1 cellular context compared by ENCODE assay signal in the genomic region with DNA sequence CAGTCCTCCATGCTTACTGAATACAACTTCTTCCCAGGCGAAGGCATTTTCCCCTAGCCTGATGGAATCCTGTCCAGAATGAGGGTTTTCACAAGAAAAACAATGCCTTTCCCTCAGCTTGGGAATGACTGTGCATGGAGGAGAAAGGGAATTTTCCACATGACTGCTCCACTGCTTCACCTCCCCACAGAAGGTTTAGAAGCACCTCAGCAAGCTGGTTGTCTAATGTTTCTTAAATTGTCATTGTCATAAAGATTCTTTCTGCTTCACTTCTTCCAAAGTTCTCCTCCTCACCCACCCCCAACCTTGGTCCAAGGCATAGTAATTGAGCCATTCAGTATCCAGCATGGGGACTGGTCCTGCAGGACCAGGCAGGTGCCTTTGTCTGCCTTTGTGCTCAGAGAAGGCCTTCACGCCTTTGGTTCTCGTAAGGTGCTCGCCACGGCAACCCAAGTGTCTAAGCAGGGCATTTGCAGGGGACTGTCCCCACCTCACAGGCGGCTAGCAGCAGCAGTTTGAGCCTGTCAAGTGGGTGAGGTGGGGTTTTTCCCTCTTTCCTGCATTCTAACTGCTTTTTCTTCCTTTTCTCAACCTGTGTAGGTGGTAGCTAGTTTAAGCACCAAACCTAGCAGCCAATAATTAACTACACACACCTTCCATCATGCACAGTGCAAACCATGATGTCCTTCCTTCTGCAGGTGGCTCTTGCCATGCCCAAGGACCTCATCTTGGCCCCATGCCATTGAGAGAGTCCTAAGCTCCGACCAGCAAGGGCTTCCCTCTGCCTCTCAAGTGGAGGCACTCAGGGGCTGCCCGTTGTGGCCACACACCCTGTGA.
TF ChIP-seq lines count a peak whose summit lies in the region.

No MANE protein-coding gene starts in this region.

TF ChIP-seq in GM12878, 131 proteins besides CTCF, POLR2A, EP300 and RAD21 (continued from another document and continues in another):
- TF ChIP-seq, protein P1, sequence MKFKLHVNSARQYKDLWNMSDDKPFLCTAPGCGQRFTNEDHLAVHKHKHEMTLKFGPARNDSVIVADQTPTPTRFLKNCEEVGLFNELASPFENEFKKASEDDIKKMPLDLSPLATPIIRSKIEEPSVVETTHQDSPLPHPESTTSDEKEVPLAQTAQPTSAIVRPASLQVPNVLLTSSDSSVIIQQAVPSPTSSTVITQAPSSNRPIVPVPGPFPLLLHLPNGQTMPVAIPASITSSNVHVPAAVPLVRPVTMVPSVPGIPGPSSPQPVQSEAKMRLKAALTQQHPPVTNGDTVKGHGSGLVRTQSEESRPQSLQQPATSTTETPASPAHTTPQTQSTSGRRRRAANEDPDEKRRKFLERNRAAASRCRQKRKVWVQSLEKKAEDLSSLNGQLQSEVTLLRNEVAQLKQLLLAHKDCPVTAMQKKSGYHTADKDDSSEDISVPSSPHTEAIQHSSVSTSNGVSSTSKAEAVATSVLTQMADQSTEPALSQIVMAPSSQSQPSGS (IDR thresholded peaks at IDR 0.05; ENCODE audit: low read length), result peak; percentile 71; the same call in 1 of the 2 replicates
- TF ChIP-seq MYB (IDR thresholded peaks at IDR 0.05; ENCODE audit: borderline replicate concordance, low read depth, low read length), result peak; percentile 84
- TF ChIP-seq BACH1 (IDR thresholded peaks at IDR 0.05; ENCODE audit: borderline replicate concordance), result peak; percentile 51; the same call in 1 of the 2 replicates
- TF ChIP-seq MTA2 (IDR thresholded peaks at IDR 0.05; ENCODE audit: low read depth), result peak; percentile 89
- TF ChIP-seq IKZF1 (conservative IDR thresholded peaks at IDR 0.05), result peak; percentile 93
- no peak for TF ChIP-seq JUND (IDR thresholded peaks at IDR 0.05; ENCODE audit: low read depth, low read length)
- peak; percentile 87 for TF ChIP-seq HDGF (IDR thresholded peaks at IDR 0.05)
- TF ChIP-seq, protein P2, sequence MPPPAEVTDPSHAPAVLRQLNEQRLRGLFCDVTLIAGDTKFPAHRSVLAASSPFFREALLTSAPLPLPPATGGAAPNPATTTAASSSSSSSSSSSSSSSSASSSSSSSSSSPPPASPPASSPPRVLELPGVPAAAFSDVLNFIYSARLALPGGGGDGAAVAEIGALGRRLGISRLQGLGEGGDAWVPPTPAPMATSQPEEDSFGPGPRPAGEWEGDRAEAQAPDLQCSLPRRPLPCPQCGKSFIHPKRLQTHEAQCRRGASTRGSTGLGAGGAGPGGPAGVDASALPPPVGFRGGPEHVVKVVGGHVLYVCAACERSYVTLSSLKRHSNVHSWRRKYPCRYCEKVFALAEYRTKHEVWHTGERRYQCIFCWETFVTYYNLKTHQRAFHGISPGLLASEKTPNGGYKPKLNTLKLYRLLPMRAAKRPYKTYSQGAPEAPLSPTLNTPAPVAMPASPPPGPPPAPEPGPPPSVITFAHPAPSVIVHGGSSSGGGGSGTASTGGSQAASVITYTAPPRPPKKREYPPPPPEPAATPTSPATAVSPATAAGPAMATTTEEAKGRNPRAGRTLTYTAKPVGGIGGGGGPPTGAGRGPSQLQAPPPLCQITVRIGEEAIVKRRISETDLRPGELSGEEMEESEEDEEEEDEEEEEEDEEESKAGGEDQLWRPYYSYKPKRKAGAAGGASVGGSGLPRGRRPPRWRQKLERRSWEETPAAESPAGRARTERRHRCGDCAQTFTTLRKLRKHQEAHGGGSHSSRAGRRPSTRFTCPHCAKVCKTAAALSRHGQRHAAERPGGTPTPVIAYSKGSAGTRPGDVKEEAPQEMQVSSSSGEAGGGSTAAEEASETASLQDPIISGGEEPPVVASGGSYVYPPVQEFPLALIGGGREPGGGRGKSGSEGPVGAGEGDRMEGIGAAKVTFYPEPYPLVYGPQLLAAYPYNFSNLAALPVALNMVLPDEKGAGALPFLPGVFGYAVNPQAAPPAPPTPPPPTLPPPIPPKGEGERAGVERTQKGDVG (CRISPR knock-in tag; IDR thresholded peaks at IDR 0.05), result no peak
- TF ChIP-seq, protein P3, sequence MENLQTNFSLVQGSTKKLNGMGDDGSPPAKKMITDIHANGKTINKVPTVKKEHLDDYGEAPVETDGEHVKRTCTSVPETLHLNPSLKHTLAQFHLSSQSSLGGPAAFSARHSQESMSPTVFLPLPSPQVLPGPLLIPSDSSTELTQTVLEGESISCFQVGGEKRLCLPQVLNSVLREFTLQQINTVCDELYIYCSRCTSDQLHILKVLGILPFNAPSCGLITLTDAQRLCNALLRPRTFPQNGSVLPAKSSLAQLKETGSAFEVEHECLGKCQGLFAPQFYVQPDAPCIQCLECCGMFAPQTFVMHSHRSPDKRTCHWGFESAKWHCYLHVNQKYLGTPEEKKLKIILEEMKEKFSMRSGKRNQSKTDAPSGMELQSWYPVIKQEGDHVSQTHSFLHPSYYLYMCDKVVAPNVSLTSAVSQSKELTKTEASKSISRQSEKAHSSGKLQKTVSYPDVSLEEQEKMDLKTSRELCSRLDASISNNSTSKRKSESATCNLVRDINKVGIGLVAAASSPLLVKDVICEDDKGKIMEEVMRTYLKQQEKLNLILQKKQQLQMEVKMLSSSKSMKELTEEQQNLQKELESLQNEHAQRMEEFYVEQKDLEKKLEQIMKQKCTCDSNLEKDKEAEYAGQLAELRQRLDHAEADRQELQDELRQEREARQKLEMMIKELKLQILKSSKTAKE (IDR thresholded peaks at IDR 0.05; ENCODE audit: low read depth, poor library complexity, severe bottlenecking), result peak; percentile 81
- no peak for TF ChIP-seq RAD51 (IDR thresholded peaks at IDR 0.05)
- TF ChIP-seq, protein P4, sequence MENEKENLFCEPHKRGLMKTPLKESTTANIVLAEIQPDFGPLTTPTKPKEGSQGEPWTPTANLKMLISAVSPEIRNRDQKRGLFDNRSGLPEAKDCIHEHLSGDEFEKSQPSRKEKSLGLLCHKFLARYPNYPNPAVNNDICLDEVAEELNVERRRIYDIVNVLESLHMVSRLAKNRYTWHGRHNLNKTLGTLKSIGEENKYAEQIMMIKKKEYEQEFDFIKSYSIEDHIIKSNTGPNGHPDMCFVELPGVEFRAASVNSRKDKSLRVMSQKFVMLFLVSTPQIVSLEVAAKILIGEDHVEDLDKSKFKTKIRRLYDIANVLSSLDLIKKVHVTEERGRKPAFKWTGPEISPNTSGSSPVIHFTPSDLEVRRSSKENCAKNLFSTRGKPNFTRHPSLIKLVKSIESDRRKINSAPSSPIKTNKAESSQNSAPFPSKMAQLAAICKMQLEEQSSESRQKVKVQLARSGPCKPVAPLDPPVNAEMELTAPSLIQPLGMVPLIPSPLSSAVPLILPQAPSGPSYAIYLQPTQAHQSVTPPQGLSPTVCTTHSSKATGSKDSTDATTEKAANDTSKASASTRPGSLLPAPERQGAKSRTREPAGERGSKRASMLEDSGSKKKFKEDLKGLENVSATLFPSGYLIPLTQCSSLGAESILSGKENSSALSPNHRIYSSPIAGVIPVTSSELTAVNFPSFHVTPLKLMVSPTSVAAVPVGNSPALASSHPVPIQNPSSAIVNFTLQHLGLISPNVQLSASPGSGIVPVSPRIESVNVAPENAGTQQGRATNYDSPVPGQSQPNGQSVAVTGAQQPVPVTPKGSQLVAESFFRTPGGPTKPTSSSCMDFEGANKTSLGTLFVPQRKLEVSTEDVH (IDR thresholded peaks at IDR 0.05; ENCODE audit: low read depth, partially characterized antibody), result no peak
- TF ChIP-seq, protein P5, sequence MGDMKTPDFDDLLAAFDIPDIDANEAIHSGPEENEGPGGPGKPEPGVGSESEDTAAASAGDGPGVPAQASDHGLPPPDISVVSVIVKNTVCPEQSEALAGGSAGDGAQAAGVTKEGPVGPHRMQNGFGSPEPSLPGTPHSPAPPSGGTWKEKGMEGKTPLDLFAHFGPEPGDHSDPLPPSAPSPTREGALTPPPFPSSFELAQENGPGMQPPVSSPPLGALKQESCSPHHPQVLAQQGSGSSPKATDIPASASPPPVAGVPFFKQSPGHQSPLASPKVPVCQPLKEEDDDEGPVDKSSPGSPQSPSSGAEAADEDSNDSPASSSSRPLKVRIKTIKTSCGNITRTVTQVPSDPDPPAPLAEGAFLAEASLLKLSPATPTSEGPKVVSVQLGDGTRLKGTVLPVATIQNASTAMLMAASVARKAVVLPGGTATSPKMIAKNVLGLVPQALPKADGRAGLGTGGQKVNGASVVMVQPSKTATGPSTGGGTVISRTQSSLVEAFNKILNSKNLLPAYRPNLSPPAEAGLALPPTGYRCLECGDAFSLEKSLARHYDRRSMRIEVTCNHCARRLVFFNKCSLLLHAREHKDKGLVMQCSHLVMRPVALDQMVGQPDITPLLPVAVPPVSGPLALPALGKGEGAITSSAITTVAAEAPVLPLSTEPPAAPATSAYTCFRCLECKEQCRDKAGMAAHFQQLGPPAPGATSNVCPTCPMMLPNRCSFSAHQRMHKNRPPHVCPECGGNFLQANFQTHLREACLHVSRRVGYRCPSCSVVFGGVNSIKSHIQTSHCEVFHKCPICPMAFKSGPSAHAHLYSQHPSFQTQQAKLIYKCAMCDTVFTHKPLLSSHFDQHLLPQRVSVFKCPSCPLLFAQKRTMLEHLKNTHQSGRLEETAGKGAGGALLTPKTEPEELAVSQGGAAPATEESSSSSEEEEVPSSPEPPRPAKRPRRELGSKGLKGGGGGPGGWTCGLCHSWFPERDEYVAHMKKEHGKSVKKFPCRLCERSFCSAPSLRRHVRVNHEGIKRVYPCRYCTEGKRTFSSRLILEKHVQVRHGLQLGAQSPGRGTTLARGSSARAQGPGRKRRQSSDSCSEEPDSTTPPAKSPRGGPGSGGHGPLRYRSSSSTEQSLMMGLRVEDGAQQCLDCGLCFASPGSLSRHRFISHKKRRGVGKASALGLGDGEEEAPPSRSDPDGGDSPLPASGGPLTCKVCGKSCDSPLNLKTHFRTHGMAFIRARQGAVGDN (IDR thresholded peaks at IDR 0.05), result peak; percentile 70
- TF ChIP-seq CHD2 (IDR thresholded peaks at IDR 0.05; ENCODE audit: borderline replicate concordance, low read depth, low read length), result peak; percentile 65
- no peak for TF ChIP-seq NFYA (IDR thresholded peaks at IDR 0.05; ENCODE audit: borderline replicate concordance, low read depth, low read length)
- TF ChIP-seq, protein P6, sequence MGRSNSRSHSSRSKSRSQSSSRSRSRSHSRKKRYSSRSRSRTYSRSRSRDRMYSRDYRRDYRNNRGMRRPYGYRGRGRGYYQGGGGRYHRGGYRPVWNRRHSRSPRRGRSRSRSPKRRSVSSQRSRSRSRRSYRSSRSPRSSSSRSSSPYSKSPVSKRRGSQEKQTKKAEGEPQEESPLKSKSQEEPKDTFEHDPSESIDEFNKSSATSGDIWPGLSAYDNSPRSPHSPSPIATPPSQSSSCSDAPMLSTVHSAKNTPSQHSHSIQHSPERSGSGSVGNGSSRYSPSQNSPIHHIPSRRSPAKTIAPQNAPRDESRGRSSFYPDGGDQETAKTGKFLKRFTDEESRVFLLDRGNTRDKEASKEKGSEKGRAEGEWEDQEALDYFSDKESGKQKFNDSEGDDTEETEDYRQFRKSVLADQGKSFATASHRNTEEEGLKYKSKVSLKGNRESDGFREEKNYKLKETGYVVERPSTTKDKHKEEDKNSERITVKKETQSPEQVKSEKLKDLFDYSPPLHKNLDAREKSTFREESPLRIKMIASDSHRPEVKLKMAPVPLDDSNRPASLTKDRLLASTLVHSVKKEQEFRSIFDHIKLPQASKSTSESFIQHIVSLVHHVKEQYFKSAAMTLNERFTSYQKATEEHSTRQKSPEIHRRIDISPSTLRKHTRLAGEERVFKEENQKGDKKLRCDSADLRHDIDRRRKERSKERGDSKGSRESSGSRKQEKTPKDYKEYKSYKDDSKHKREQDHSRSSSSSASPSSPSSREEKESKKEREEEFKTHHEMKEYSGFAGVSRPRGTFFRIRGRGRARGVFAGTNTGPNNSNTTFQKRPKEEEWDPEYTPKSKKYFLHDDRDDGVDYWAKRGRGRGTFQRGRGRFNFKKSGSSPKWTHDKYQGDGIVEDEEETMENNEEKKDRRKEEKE (IDR thresholded peaks at IDR 0.05), result no peak
- TF ChIP-seq PAX5 (IDR thresholded peaks at IDR 0.05; ENCODE audit: borderline replicate concordance, low read depth, low read length), result 0 out of 2 replicates have a peak, but pooled peaks have one; percentile 59
- TF ChIP-seq STAT1 (conservative IDR thresholded peaks at IDR 0.05), result no peak
- peak; percentile 58; the same call in 1 of the 3 replicates for TF ChIP-seq POU2F2 (IDR thresholded peaks at IDR 0.05; ENCODE audit: borderline replicate concordance, low read depth, low read length)
- TF ChIP-seq RUNX3 (IDR thresholded peaks at IDR 0.05; ENCODE audit: low read length), result peak; percentile 76
- 0 out of 2 replicates have a peak, but pooled peaks have one; percentile 36 for TF ChIP-seq CBX5 (IDR thresholded peaks at IDR 0.05; ENCODE audit: low read depth)
- 0 out of 2 replicates have a peak, but pooled peaks have one; percentile 57 for TF ChIP-seq ZNF217 (IDR thresholded peaks at IDR 0.05)
- TF ChIP-seq EZH2 (IDR thresholded peaks at IDR 0.05; ENCODE audit: borderline replicate concordance, control insufficient read depth, low read depth, low read length), result no peak
- peak; percentile 96 for TF ChIP-seq MEF2B (IDR thresholded peaks at IDR 0.05; ENCODE audit: partially characterized antibody, poor library complexity, severe bottlenecking)
- TF ChIP-seq EGR1 (IDR thresholded peaks at IDR 0.05; ENCODE audit: borderline replicate concordance in 1 of 2, low read depth in 2 of 2, low read length in 2 of 2), result peak in 1 of 2 experiments; percentile 23; a peak in 1 of 3 replicates
- TF ChIP-seq MTA3 (IDR thresholded peaks at IDR 0.05; ENCODE audit: borderline replicate concordance, low read length), result peak; percentile 35; the same call in 1 of the 2 replicates
- TF ChIP-seq SRF (IDR thresholded peaks at IDR 0.05; ENCODE audit: low read depth in 2 of 2, low read length in 2 of 2), result no peak
- peak; percentile 70; the same call in 1 of the 2 replicates for TF ChIP-seq ZBED1 (IDR thresholded peaks at IDR 0.05; ENCODE audit: borderline replicate concordance)
- TF ChIP-seq, protein P7, sequence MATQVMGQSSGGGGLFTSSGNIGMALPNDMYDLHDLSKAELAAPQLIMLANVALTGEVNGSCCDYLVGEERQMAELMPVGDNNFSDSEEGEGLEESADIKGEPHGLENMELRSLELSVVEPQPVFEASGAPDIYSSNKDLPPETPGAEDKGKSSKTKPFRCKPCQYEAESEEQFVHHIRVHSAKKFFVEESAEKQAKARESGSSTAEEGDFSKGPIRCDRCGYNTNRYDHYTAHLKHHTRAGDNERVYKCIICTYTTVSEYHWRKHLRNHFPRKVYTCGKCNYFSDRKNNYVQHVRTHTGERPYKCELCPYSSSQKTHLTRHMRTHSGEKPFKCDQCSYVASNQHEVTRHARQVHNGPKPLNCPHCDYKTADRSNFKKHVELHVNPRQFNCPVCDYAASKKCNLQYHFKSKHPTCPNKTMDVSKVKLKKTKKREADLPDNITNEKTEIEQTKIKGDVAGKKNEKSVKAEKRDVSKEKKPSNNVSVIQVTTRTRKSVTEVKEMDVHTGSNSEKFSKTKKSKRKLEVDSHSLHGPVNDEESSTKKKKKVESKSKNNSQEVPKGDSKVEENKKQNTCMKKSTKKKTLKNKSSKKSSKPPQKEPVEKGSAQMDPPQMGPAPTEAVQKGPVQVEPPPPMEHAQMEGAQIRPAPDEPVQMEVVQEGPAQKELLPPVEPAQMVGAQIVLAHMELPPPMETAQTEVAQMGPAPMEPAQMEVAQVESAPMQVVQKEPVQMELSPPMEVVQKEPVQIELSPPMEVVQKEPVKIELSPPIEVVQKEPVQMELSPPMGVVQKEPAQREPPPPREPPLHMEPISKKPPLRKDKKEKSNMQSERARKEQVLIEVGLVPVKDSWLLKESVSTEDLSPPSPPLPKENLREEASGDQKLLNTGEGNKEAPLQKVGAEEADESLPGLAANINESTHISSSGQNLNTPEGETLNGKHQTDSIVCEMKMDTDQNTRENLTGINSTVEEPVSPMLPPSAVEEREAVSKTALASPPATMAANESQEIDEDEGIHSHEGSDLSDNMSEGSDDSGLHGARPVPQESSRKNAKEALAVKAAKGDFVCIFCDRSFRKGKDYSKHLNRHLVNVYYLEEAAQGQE (IDR thresholded peaks at IDR 0.05; ENCODE audit: low read depth, low read length), result no peak
- TF ChIP-seq GATAD2B (conservative IDR thresholded peaks at IDR 0.05; ENCODE audit: low read depth), result peak; percentile 75
